Comparison of ENCODE assay signal across 8 cellular contexts in genomic region chr10:20858292-20859124, GRCh38. TPM values are rescaled to one million over a fixed set of nuclear protein-coding genes. Genes with fewer than 3 reads are reported as not detected.
DNase-seq lines count a peak whose midpoint lies in the region; ATAC-seq and TF ChIP-seq lines count a peak whose summit lies in the region.

No MANE protein-coding gene starts in this region.

- H3K36me3 Mint-ChIP-seq in endodermal cell (ENCODE audit: low read depth) (peaks cover 16% of the 10 kb centered on the region), progenitor cell of endocrine pancreas (ENCODE audit: insufficient read depth) (no peaks in the 10 kb centered on the region)
- no peaks in the 10 kb centered on the region for H3K36me3 Mint-ChIP-seq in activated T-cell treated with anti-CD3 and anti-CD28 coated beads, Interleukin-2, amount 50 U/mL, for 24 hours (ENCODE audit: low read depth)

- H3K4me1 Mint-ChIP-seq in endodermal cell, result peaks cover 2% of the 10 kb centered on the region
- H3K4me1 Mint-ChIP-seq in progenitor cell of endocrine pancreas (ENCODE audit: low read depth), result no peaks in the 10 kb centered on the region
- no peaks in the 10 kb centered on the region for H3K4me1 Mint-ChIP-seq in activated T-cell treated with anti-CD3 and anti-CD28 coated beads, Interleukin-2, amount 50 U/mL, for 24 hours (ENCODE audit: low read depth)

- H3K27ac Mint-ChIP-seq in endodermal cell (no peak overlapping the region), progenitor cell of endocrine pancreas (no peak overlapping the region)
- no peak overlapping the region for H3K27ac Mint-ChIP-seq in activated T-cell treated with anti-CD3 and anti-CD28 coated beads, Interleukin-2, amount 50 U/mL, for 24 hours

- peaks cover 6% of the 10 kb centered on the region for H3K9me3 Mint-ChIP-seq in endodermal cell
- H3K9me3 Mint-ChIP-seq in progenitor cell of endocrine pancreas (ENCODE audit: low read depth), result peaks cover 5% of the 10 kb centered on the region
- no peaks in the 10 kb centered on the region for H3K9me3 Mint-ChIP-seq in activated T-cell treated with anti-CD3 and anti-CD28 coated beads, Interleukin-2, amount 50 U/mL, for 24 hours

- H3K9me3 ChIP-seq in endodermal cell (ENCODE audit: control insufficient read depth, low read length), result peaks cover 1% of the 10 kb centered on the region

- no peak overlapping the region for H3K9ac ChIP-seq in endodermal cell (ENCODE audit: extremely low read depth, low read length, poor library complexity, severe bottlenecking)

- no peak overlapping the region for H3K27ac ChIP-seq in endodermal cell (ENCODE audit: low read depth, low read length)

- 0 to 36% methylated on average over 1 to 2 of the region's 2 CpGs for WGBS in endodermal cell (ENCODE audit: insufficient coverage in 1 of 2, insufficient read length in 1 of 2), 2 experiments

- peaks cover 3% of the 10 kb centered on the region for H3K4me1 ChIP-seq in endodermal cell (ENCODE audit: control insufficient read depth, insufficient read depth, low read length)

- peak; percentile 22 for DNase-seq in SIG-M5 treated with dmso at 0.1 percent for 504 hours (lab: John Stamatoyannopoulos, UW; ENCODE audit: unreplicated experiment)
- no peak for DNase-seq in SIG-M5 (lab: John Stamatoyannopoulos, UW)
- DNase-seq in NCI-H446 treated with DMSO at 0.1 percent for 48 hours (lab: John Stamatoyannopoulos, UW), result peak; percentile 11
- DNase-seq in endodermal cell, result no peak
- no peak for DNase-seq in progenitor cell of endocrine pancreas (ENCODE audit: low spot score, unreplicated experiment)
- DNase-seq in activated CD4-positive, alpha-beta T cell treated with anti-CD3 and anti-CD28 coated beads for 48 hours, result no peak
- no peak for DNase-seq in activated T-cell treated with anti-CD3 and anti-CD28 coated beads, Interleukin-2, amount 50 U/mL, for 24 hours

- no peaks in the 10 kb centered on the region for H3K27me3 ChIP-seq in endodermal cell (ENCODE audit: control insufficient read depth, insufficient read depth, low read length, poor library complexity, severe bottlenecking)

- no peak overlapping the region for H3K4me3 ChIP-seq in endodermal cell (ENCODE audit: low read length)

- H3K36me3 ChIP-seq in endodermal cell (ENCODE audit: control insufficient read depth, insufficient read depth, low read length), result peaks cover 16% of the 10 kb centered on the region

- TF ChIP-seq CTCF in endodermal cell (conservative IDR thresholded peaks at IDR 0.05) (peak; percentile 80), progenitor cell of endocrine pancreas (IDR thresholded peaks at IDR 0.05; ENCODE audit: unreplicated experiment) (peak; percentile 75)

- H3K4me3 Mint-ChIP-seq in endodermal cell, result no peak overlapping the region
- H3K4me3 Mint-ChIP-seq in progenitor cell of endocrine pancreas (ENCODE audit: low read depth), result no peak overlapping the region
- H3K4me3 Mint-ChIP-seq in activated T-cell treated with anti-CD3 and anti-CD28 coated beads, Interleukin-2, amount 50 U/mL, for 24 hours, result no peak overlapping the region

- ATAC-seq in GM18873 (IDR thresholded peaks at IDR 0.05; ENCODE audit: low FRiP score, unreplicated experiment), result no peak

- H3K27me3 Mint-ChIP-seq in endodermal cell (ENCODE audit: insufficient read depth) (no peaks in the 10 kb centered on the region), progenitor cell of endocrine pancreas (no peaks in the 10 kb centered on the region)
- no peaks in the 10 kb centered on the region for H3K27me3 Mint-ChIP-seq in activated T-cell treated with anti-CD3 and anti-CD28 coated beads, Interleukin-2, amount 50 U/mL, for 24 hours

RNA-seq across cellular contexts. Expression of gene NEBL, which starts 38.6 kb away (rescaled TPM):
- total RNA-seq in endodermal cell (10 to 100 TPM; 39.8 to 61.6 TPM), progenitor cell of endocrine pancreas (13.2 and 17.2 TPM in 2 replicates)
- polyA plus RNA-seq in endodermal cell (2013, experiment 1 of 2), result 20.8 TPM
- polyA plus RNA-seq in endodermal cell (2013, experiment 2 of 2), result 22.4 TPM

Comparison
In these comparisons a context has a peak if more than half of its experiments do, and no peak if none do; other contexts are left out.
1. DNase-seq: peak in SIG-M5 treated with dmso at 0.1 percent for 504 hours (single experiment) and NCI-H446 treated with DMSO at 0.1 percent for 48 hours (single experiment); none in SIG-M5 (single experiment), endodermal cell (single experiment), progenitor cell of endocrine pancreas (single experiment), activated CD4-positive, alpha-beta T cell treated with anti-CD3 and anti-CD28 coated beads for 48 hours (single experiment) and activated T-cell treated with anti-CD3 and anti-CD28 coated beads, Interleukin-2, amount 50 U/mL, for 24 hours (single experiment).